ENCODE assay signal across 26 cellular contexts in the genomic region with DNA sequence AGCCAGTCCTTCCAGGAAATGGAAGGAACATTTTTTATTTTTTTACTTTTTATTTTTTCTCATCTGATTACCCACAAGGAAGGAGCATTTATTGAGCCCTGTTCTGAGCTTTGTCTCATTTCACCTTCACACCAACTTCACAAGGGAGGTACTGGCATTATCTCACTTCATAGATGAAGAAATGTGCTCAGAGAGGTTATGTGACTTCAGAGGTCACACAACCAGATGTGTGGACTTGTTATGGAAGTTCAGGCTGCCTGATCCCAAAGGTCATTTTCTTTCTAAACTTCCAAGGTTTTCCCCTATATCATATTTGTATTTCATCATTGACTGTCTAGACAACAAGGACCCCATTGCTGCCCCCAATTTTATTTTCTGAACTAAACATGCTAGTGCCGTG.
A peak's percentile ranks its signal among the peaks of the same experiment; 100 is the strongest.
DNase-seq lines count a peak whose midpoint lies in the region; ATAC-seq and TF ChIP-seq lines count a peak whose summit lies in the region.
"Had no signal": no experiment of that assay in that cellular context is flagged by ENCODE, and none has a peak within 500 bp of the region (broad histone marks: within the 10 kb centered on the region; RNA-seq: fewer than 3 reads in every experiment).

No MANE protein-coding gene starts in this region.

- DNase-seq in GM23248 (no peak), ascending aorta (ENCODE audit: low spot score in 2 of 2) (no peak), fibroblast of lung (ENCODE audit: low read depth in 2 of 2) (peak in 1 of 2 donors; percentile 62), osteoblast (ENCODE audit: insufficient read length, low spot score, missing footprints) (no peak), NOMO-1 treated with dmso at 0.1 percent for 144 hours (lab: John Stamatoyannopoulos, UW; ENCODE audit: unreplicated experiment) (no peak), cortex of kidney (lab: John Stamatoyannopoulos, UW) (no peak), OCI-M2 (lab: John Stamatoyannopoulos, UW; ENCODE audit: unreplicated experiment) (no peak)
- DNase-seq: CD4-positive, alpha-beta T cell; COR-L47; DMS 273 treated with DMSO at 0.1 percent for 48 hours; DMS79 treated with DMSO at 0.1 percent for 48 hours; KBM-7; MM.1S; NCI-H1092; NCI-H1436; NCI-H2029; NCI-H345; NCI-H524; NCI-H774; NK-92 treated with Interleukin-12 subunit alpha and Interleukin-12 subunit beta, amount 100 ng/mL, for 24 hours; SJCRH30 had no signal

- no peaks in the 10 kb centered on the region for H4K20me1 ChIP-seq in GM23248 (ENCODE audit: insufficient read depth)
- H4K20me1 ChIP-seq in fibroblast of lung (ENCODE audit: control insufficient read depth, extremely low read depth, insufficient read depth, low read length) = no peaks in the 10 kb centered on the region
- H4K20me1 ChIP-seq in osteoblast (ENCODE audit: insufficient read depth, low read length) = no peaks in the 10 kb centered on the region
- H4K20me1 ChIP-seq: BLaER1 had no signal

- WGBS in GM23248 (ENCODE audit: low coverage in 1 of 2, low lambda C conversion rate in 2 of 2, missing lambda C conversion rate in 2 of 2), 2 experiments = 97 to 100% methylated on average over 1 of the region's 1 CpG

- ATAC-seq in GM19328 (IDR thresholded peaks at IDR 0.05; ENCODE audit: unreplicated experiment) = no peak
- ATAC-seq: GM12878, HepG2 had no signal

- no peaks in the 10 kb centered on the region for H3K9me3 ChIP-seq in GM23248 (ENCODE audit: low read depth)
- H3K9me3 ChIP-seq in ascending aorta = no peaks in the 10 kb centered on the region
- H3K9me3 ChIP-seq in fibroblast of lung (ENCODE audit: control insufficient read depth, insufficient read depth, low read depth, low read length) = no peaks in the 10 kb centered on the region
- H3K9me3 ChIP-seq in osteoblast (ENCODE audit: low read depth, low read length) = no peaks in the 10 kb centered on the region
- H3K9me3 ChIP-seq: BLaER1, SJCRH30 had no signal

- peaks cover 39% of the 10 kb centered on the region for H3F3A ChIP-seq in GM23248 (ENCODE audit: insufficient read depth)

- H3K27me3 ChIP-seq in GM23248 (replicated peaks; ENCODE audit: insufficient read depth) (no peaks in the 10 kb centered on the region), ascending aorta (no peaks in the 10 kb centered on the region), fibroblast of lung (ENCODE audit: control insufficient read depth, insufficient read depth, low read length) (no peaks in the 10 kb centered on the region), osteoblast (ENCODE audit: insufficient read depth, low read length) (no peaks in the 10 kb centered on the region)
- H3K27me3 ChIP-seq: BLaER1, SJCRH30 had no signal

- H3K36me3 ChIP-seq in GM23248 (ENCODE audit: low read depth) (no peaks in the 10 kb centered on the region), ascending aorta (no peaks in the 10 kb centered on the region), fibroblast of lung (ENCODE audit: control insufficient read depth, insufficient read depth, low read length) (no peaks in the 10 kb centered on the region), osteoblast (ENCODE audit: insufficient read depth, low read length) (peaks cover 11% of the 10 kb centered on the region)
- H3K36me3 ChIP-seq: SJCRH30 had no signal

- no peak overlapping the region for H3K27ac ChIP-seq in GM23248
- peak overlapping the region; percentile 17 to 69 for H3K27ac ChIP-seq in ascending aorta
- peak overlapping the region; percentile 85 for H3K27ac ChIP-seq in fibroblast of lung (ENCODE audit: insufficient read depth, low read length)
- peak overlapping the region; percentile 96 for H3K27ac ChIP-seq in osteoblast (ENCODE audit: low read depth, low read length)
- H3K27ac ChIP-seq: BLaER1, HL-60, SJCRH30 had no signal

- peak overlapping the region; percentile 81 for H3K4me2 ChIP-seq in GM23248 (ENCODE audit: unreplicated experiment)
- H3K4me2 ChIP-seq in fibroblast of lung (ENCODE audit: extremely low read depth, insufficient read depth, low read length) = no peak overlapping the region
- H3K4me2 ChIP-seq in osteoblast (ENCODE audit: insufficient read depth, low read length) = no peak overlapping the region
- H3K4me2 ChIP-seq: BLaER1 had no signal

- no peaks in the 10 kb centered on the region for H3K79me2 ChIP-seq in GM23248 (ENCODE audit: insufficient read depth)
- no peaks in the 10 kb centered on the region for H3K79me2 ChIP-seq in fibroblast of lung (ENCODE audit: control insufficient read depth, insufficient read depth, low read length)
- no peaks in the 10 kb centered on the region for H3K79me2 ChIP-seq in osteoblast (ENCODE audit: insufficient read depth, low read length)

- no peak overlapping the region for H3K4me3 ChIP-seq in GM23248
- H3K4me3 ChIP-seq in ascending aorta = no peak overlapping the region
- no peak overlapping the region for H3K4me3 ChIP-seq in fibroblast of lung (replicated peaks in 1 of 4; ENCODE audit: control extremely low read depth in 1 of 4, insufficient read depth in 1 of 4, low read depth in 3 of 4, low read length in 4 of 4)
- no peak overlapping the region for H3K4me3 ChIP-seq in osteoblast (ENCODE audit: insufficient read depth, low read length)
- H3K4me3 ChIP-seq: BLaER1, GM12878, SJCRH30 had no signal

- no peaks in the 10 kb centered on the region for H3K9me2 ChIP-seq in GM23248 (ENCODE audit: insufficient read depth)

- H3K4me1 ChIP-seq in GM23248 (ENCODE audit: insufficient read depth) = peaks cover 46% of the 10 kb centered on the region
- peaks cover 0 to 21% of the 10 kb centered on the region in 2 donors for H3K4me1 ChIP-seq in ascending aorta
- H3K4me1 ChIP-seq in fibroblast of lung (ENCODE audit: control insufficient read depth, extremely low read depth, insufficient read depth, low read length) = peaks cover 34% of the 10 kb centered on the region
- H3K4me1 ChIP-seq in osteoblast (ENCODE audit: insufficient read depth, low read length) = peaks cover 39% of the 10 kb centered on the region
- H3K4me1 ChIP-seq: BLaER1 had no signal

- in situ Hi-C loops in GM23248 (cut with MboI) = no loop called here

- intact Hi-C loops in ascending aorta (cut with DNase I) = loop anchor here (10.0 kb wide), 1 partner anchor 1794 kb away; a partner anchor contains a TSS

- TF ChIP-seq CTCF in ascending aorta (IDR thresholded peaks at IDR 0.05) (no peak), fibroblast of lung (conservative IDR thresholded peaks at IDR 0.05 in 1 of 2, IDR thresholded peaks at IDR 0.05 in 1 of 2; ENCODE audit: low read depth in 1 of 2, low read length in 2 of 2) (no peak), osteoblast (IDR thresholded peaks at IDR 0.05; ENCODE audit: extremely low read depth, low read depth, low read length) (no peak)

- no peak overlapping the region for H2AFZ ChIP-seq in GM23248
- H2AFZ ChIP-seq in fibroblast of lung (ENCODE audit: low read length) = no peak overlapping the region
- H2AFZ ChIP-seq in osteoblast (ENCODE audit: low read length) = no peak overlapping the region

- no peak overlapping the region for H3K9ac ChIP-seq in GM23248
- no peak overlapping the region for H3K9ac ChIP-seq in fibroblast of lung (ENCODE audit: insufficient read depth, low read length)
- H3K9ac ChIP-seq: BLaER1 had no signal
